ENCODE assay signal across 12 cellular contexts in the genomic region with DNA sequence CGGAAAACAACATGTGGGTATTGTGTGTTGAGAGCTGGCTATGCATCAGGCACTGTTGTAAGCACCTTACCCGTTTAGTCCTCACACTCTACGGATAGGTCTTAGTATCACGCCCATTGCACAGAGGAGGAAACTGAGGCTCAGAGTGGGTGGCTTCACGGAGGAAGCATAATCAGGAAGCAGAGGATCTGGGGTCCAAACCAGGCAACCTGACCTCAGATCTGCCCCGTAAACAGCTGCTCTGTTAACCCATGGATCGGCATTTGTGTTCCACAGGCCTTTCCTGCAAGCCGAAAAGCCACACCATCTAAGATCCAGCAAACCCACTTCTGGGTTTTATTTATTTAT.
DNase-seq lines count a peak whose midpoint lies in the region; ATAC-seq and TF ChIP-seq lines count a peak whose summit lies in the region.
"Had no signal": no experiment of that assay in that cellular context is flagged by ENCODE, and none has a peak within 500 bp of the region (broad histone marks: within the 10 kb centered on the region; RNA-seq: fewer than 3 reads in every experiment).

No MANE protein-coding gene starts in this region.

- peaks cover 95% of the 10 kb centered on the region for H3K4me1 Mint-ChIP-seq in CD14-positive monocyte

- H3K27ac ChIP-seq in SK-N-MC (peak overlapping the region; percentile 80), gastroesophageal sphincter (peak overlapping the region; percentile 88 to 97 (median 94)), sigmoid colon (peak overlapping the region; percentile 87 to 97 (median 93))
- H3K27ac ChIP-seq: neutrophil had no signal

- peaks cover 6 to 16% (median 10%) of the 10 kb centered on the region in 7 donors for H3K9me3 Mint-ChIP-seq in CD14-positive monocyte
- H3K9me3 Mint-ChIP-seq: activated naive CD4-positive, alpha-beta T cell treated with anti-CD3 and anti-CD28 coated beads, Interleukin-2, amount 50 U/mL, for 24 hours had no signal

- TF ChIP-seq POLR2A in gastroesophageal sphincter (IDR thresholded peaks at IDR 0.05) (no peak), sigmoid colon (IDR thresholded peaks at IDR 0.05) (no peak)

- H3K27me3 ChIP-seq in gastroesophageal sphincter = no peaks in the 10 kb centered on the region
- no peaks in the 10 kb centered on the region for H3K27me3 ChIP-seq in sigmoid colon

- H3K27me3 Mint-ChIP-seq in CD14-positive monocyte (ENCODE audit: low read depth in 3 of 3) = peaks cover 0 to 8% (median 5%) of the 10 kb centered on the region in 3 donors

- H3K4me3 Mint-ChIP-seq in CD14-positive monocyte = peak overlapping the region; percentile 58
- H3K4me3 Mint-ChIP-seq: activated CD4-positive, alpha-beta memory T cell treated with anti-CD3 and anti-CD28 coated beads, Interleukin-2, amount 10 ng/mL, durations not matched to agents 7 days and 5 days; activated naive CD4-positive, alpha-beta T cell treated with anti-CD3 and anti-CD28 coated beads, Interleukin-2, amount 50 U/mL, for 24 hours had no signal

- intact Hi-C loops in CD14-positive monocyte (cut with micrococcal nuclease) (no loop called here), sigmoid colon (cut with DNase I) (loop anchor here (5.0 kb wide), 2 partner anchors 68 to 298 kb away; no protein-coding TSS in a partner anchor)

- whole genome bisulfite sequencing in gastroesophageal sphincter (ENCODE audit: low coverage in 1 of 2), 2 donors = 97 to 100% methylated on average over 1 to 4 of the region's 8 CpGs
- WGBS in sigmoid colon, 2 donors = 73 to 86% methylated on average over 8 of the region's 8 CpGs

- H3K9me3 ChIP-seq in SK-N-MC (ENCODE audit: low read depth, low read length) (no peaks in the 10 kb centered on the region), gastroesophageal sphincter (no peaks in the 10 kb centered on the region), sigmoid colon (no peaks in the 10 kb centered on the region)
- H3K9me3 ChIP-seq: neutrophil had no signal

- H3K4me1 ChIP-seq in gastroesophageal sphincter (peaks cover 17 to 87% (median 24%) of the 10 kb centered on the region in 3 donors), sigmoid colon (peaks cover 0 to 77% (median 54%) of the 10 kb centered on the region in 4 donors)

- no peaks in the 10 kb centered on the region for H3K36me3 ChIP-seq in SK-N-MC (ENCODE audit: insufficient read depth, low read length)
- no peaks in the 10 kb centered on the region for H3K36me3 ChIP-seq in gastroesophageal sphincter
- H3K36me3 ChIP-seq in sigmoid colon = no peaks in the 10 kb centered on the region
- H3K36me3 ChIP-seq: neutrophil had no signal

- H3K36me3 Mint-ChIP-seq in CD14-positive monocyte = peaks cover 9 to 18% of the 10 kb centered on the region in 2 donors

- H3K27ac Mint-ChIP-seq in CD14-positive monocyte = peak overlapping the region; percentile 86 to 98 (median 93)
- H3K27ac Mint-ChIP-seq: activated CD4-positive, alpha-beta memory T cell treated with anti-CD3 and anti-CD28 coated beads, Interleukin-2, amount 10 ng/mL, durations not matched to agents 7 days and 5 days; activated naive CD4-positive, alpha-beta T cell treated with anti-CD3 and anti-CD28 coated beads, Interleukin-2, amount 50 U/mL, for 24 hours had no signal

- TF ChIP-seq CTCF in CD14-positive monocyte (IDR thresholded peaks at IDR 0.05) (no peak), gastroesophageal sphincter (IDR thresholded peaks at IDR 0.05) (no peak), sigmoid colon (IDR thresholded peaks at IDR 0.05) (no peak)

- H3K9ac ChIP-seq in SK-N-MC (ENCODE audit: insufficient read length) = no peak overlapping the region

- ATAC-seq in gastroesophageal sphincter (no peak), GM21528 (IDR thresholded peaks at IDR 0.05; ENCODE audit: low FRiP score, unreplicated experiment) (no peak), HG03039 (IDR thresholded peaks at IDR 0.05; ENCODE audit: unreplicated experiment) (no peak)

- peak overlapping the region; percentile 48 for H3K4me3 ChIP-seq in SK-N-MC
- no peak overlapping the region for H3K4me3 ChIP-seq in gastroesophageal sphincter
- H3K4me3 ChIP-seq in sigmoid colon = no peak overlapping the region

- DNase-seq in CD14-positive monocyte (ENCODE audit: low spot score) = no peak
- DNase-seq in SK-N-MC (ENCODE audit: low read depth, low spot score) = no peak
- no peak for DNase-seq in sigmoid colon
- DNase-seq in 8988T = no peak
- DNase-seq in NCI-H1930 (lab: John Stamatoyannopoulos, UW) = no peak
- DNase-seq: activated CD4-positive, alpha-beta memory T cell treated with anti-CD3 and anti-CD28 coated beads, Interleukin-2, amount 10 ng/mL, durations not matched to agents 7 days and 5 days; stimulated activated naive CD8-positive, alpha-beta T cell treated with anti-CD3 and anti-CD28 coated beads, Interleukin-15, Interleukin-2, amounts not matched to agents 100 U/mL and 50 U/mL, for 24 hours had no signal

- TF ChIP-seq EP300 in gastroesophageal sphincter (IDR thresholded peaks at IDR 0.05) (no peak), sigmoid colon (IDR thresholded peaks at IDR 0.05) (no peak)
